In genomic region chr9:84271887-84272556, GRCh38 we compare ENCODE assay signal across 11 cellular contexts.
DNase-seq lines count a peak whose midpoint lies in the region; ATAC-seq and TF ChIP-seq lines count a peak whose summit lies in the region.
"Had no signal": no experiment of that assay in that cellular context is flagged by ENCODE, and none has a peak within 500 bp of the region (broad histone marks: within the 10 kb centered on the region; RNA-seq: fewer than 3 reads in every experiment).

No MANE protein-coding gene starts in this region.

- H3K79me1 ChIP-seq in H9 (ENCODE audit: insufficient read depth, low read depth, low read length, poor library complexity, severe bottlenecking), result no peaks in the 10 kb centered on the region

- POLR2A ChIA-PET in activated CD8-positive, alpha-beta T cell treated with anti-CD3 and anti-CD28 coated beads, Interleukin-2, amount 10 ng/mL, durations not matched to agents 7 days and 5 days (lab: Charles Lee), result interaction anchor here (1.5 kb wide), 1 partner anchor 21 kb away, joined by 3 read pairs; no protein-coding TSS in a partner anchor

- peaks cover 2% of the 10 kb centered on the region for H3K23me2 ChIP-seq in H9 (ENCODE audit: insufficient read length, low read depth, low read length, poor library complexity, severe bottlenecking)

- peak overlapping the region; percentile 66 for H2AFZ ChIP-seq in H9 (ENCODE audit: low read length)

- H3K4me3 Mint-ChIP-seq in H9, result peak overlapping the region; percentile 58 to 72
- peak overlapping the region; percentile 65 for H3K4me3 Mint-ChIP-seq in activated CD8-positive, alpha-beta T cell treated with anti-CD3 and anti-CD28 coated beads, Interleukin-2, amount 10 ng/mL, durations not matched to agents 7 days and 5 days

- no peaks in the 10 kb centered on the region for H3K36me3 Mint-ChIP-seq in H9 (ENCODE audit: insufficient read depth in 1 of 3, low read depth in 3 of 3)
- H3K36me3 Mint-ChIP-seq in activated CD8-positive, alpha-beta T cell treated with anti-CD3 and anti-CD28 coated beads, Interleukin-2, amount 10 ng/mL, durations not matched to agents 7 days and 5 days (ENCODE audit: low read depth), result peaks cover 3% of the 10 kb centered on the region

- no peak overlapping the region for H4K91ac ChIP-seq in H9 (ENCODE audit: insufficient read length, low read depth, low read length)

- no peak overlapping the region for H4K8ac ChIP-seq in H9 (replicated peaks; ENCODE audit: insufficient read length, low read depth, low read length)

- peak overlapping the region; percentile 41 for H3K4me2 ChIP-seq in H9 (ENCODE audit: insufficient read depth, insufficient read length, low read length)

- no peak overlapping the region for H2BK5ac ChIP-seq in H9 (ENCODE audit: insufficient read length, low read length)

- peaks cover 40% of the 10 kb centered on the region for H3K27me3 Mint-ChIP-seq in H9 (ENCODE audit: low read depth)
- peaks cover 25% of the 10 kb centered on the region for H3K27me3 Mint-ChIP-seq in activated CD8-positive, alpha-beta T cell treated with anti-CD3 and anti-CD28 coated beads, Interleukin-2, amount 10 ng/mL, durations not matched to agents 7 days and 5 days (ENCODE audit: low read depth)

- H3K4me1 Mint-ChIP-seq in H9, result peaks cover 21% of the 10 kb centered on the region in 2 experiments
- H3K4me1 Mint-ChIP-seq in activated CD8-positive, alpha-beta T cell treated with anti-CD3 and anti-CD28 coated beads, Interleukin-2, amount 10 ng/mL, durations not matched to agents 7 days and 5 days (ENCODE audit: low read depth), result peaks cover 11% of the 10 kb centered on the region

- no peak overlapping the region for H3K4ac ChIP-seq in H9 (ENCODE audit: low read depth, low read length)

- peak overlapping the region; percentile 43 for H3K4me3 ChIP-seq in skeletal muscle cell (ENCODE audit: low read depth, low read length)
- H3K4me3 ChIP-seq: ovary had no signal

- no peak overlapping the region for H2BK20ac ChIP-seq in H9 (ENCODE audit: low read depth, low read length, poor library complexity, severe bottlenecking)

- no peaks in the 10 kb centered on the region for H3K79me2 ChIP-seq in H9 (ENCODE audit: insufficient read depth, low read length)

- H2BK120ac ChIP-seq in H9 (ENCODE audit: low read depth, low read length, poor library complexity, severe bottlenecking), result no peak overlapping the region

- no peak for ATAC-seq in activated CD8-positive, alpha-beta T cell treated with anti-CD3 and anti-CD28 coated beads, Interleukin-2, amount 10 ng/mL, durations not matched to agents 7 days and 5 days
- no peak for ATAC-seq in HG02938 (IDR thresholded peaks at IDR 0.05; ENCODE audit: unreplicated experiment)

- H3K23ac ChIP-seq in H9 (ENCODE audit: insufficient read length, low read depth, low read length), result no peak overlapping the region

- intact Hi-C loops in head of caudate nucleus (cut with DNase I), result no loop called here

- no peaks in the 10 kb centered on the region for H3K9me3 ChIP-seq in H9 (ENCODE audit: control insufficient read depth, low read depth, low read length)
- H3K9me3 ChIP-seq: ovary, upper lobe of left lung had no signal

- H2BK15ac ChIP-seq in H9 (ENCODE audit: low read depth, low read length), result no peak overlapping the region

- H3K27ac Mint-ChIP-seq in H9, result no peak overlapping the region
- no peak overlapping the region for H3K27ac Mint-ChIP-seq in activated CD8-positive, alpha-beta T cell treated with anti-CD3 and anti-CD28 coated beads, Interleukin-2, amount 10 ng/mL, durations not matched to agents 7 days and 5 days

- H3K56ac ChIP-seq in H9 (ENCODE audit: insufficient read length, low read depth, low read length), result no peak overlapping the region

- no peaks in the 10 kb centered on the region; a peak in 1 of 5 replicates for H3K9me3 Mint-ChIP-seq in H9
- H3K9me3 Mint-ChIP-seq in activated CD8-positive, alpha-beta T cell treated with anti-CD3 and anti-CD28 coated beads, Interleukin-2, amount 10 ng/mL, durations not matched to agents 7 days and 5 days (ENCODE audit: insufficient read depth), result no peaks in the 10 kb centered on the region

- no peak overlapping the region for H2BK12ac ChIP-seq in H9 (ENCODE audit: insufficient read length, low read depth, low read length)

- TF ChIP-seq CTCF in H9 (conservative IDR thresholded peaks at IDR 0.05), result no peak

- H3K18ac ChIP-seq in H9 (ENCODE audit: insufficient read length, low read depth, low read length), result no peak overlapping the region

- H4K5ac ChIP-seq in H9 (ENCODE audit: insufficient read length, low read depth, low read length), result no peak overlapping the region

- no peak overlapping the region for H3T11ph ChIP-seq in H9 (ENCODE audit: low read length)

- H3K9ac ChIP-seq in H9 (ENCODE audit: extremely low read depth, insufficient read length, low read length), result no peak overlapping the region

- no peak overlapping the region for H3K27ac ChIP-seq in H9 (ENCODE audit: insufficient read length, low read depth, low read length)
- H3K27ac ChIP-seq: ovary, upper lobe of left lung had no signal

- H3K4me1 ChIP-seq in H9 (ENCODE audit: insufficient read depth, low read length), result peaks cover 3% of the 10 kb centered on the region; the same call in 1 of the 2 replicates

- no peak for DNase-seq in H9
- DNase-seq in activated CD8-positive, alpha-beta T cell treated with anti-CD3 and anti-CD28 coated beads, Interleukin-2, amount 10 ng/mL, durations not matched to agents 7 days and 5 days, result no peak
- DNase-seq in head of caudate nucleus, result peak in 23 of 42 donors; percentile 4 to 61 (median 24)
- DNase-seq in skeletal muscle cell (ENCODE audit: low read depth), result no peak
- no peak for DNase-seq in kidney glomerular epithelial cell (lab: John Stamatoyannopoulos, UW)
- DNase-seq in NCI-H1092 (lab: John Stamatoyannopoulos, UW), result no peak
- no peak for DNase-seq in SW 1271 (lab: John Stamatoyannopoulos, UW)
- DNase-seq: cortex of kidney had no signal

- H3K27me3 ChIP-seq in H9 (ENCODE audit: insufficient read depth, low read length), result no peaks in the 10 kb centered on the region
- H3K27me3 ChIP-seq: ovary had no signal

- CTCF ChIA-PET in activated CD8-positive, alpha-beta T cell treated with anti-CD3 and anti-CD28 coated beads, Interleukin-2, amount 10 ng/mL, durations not matched to agents 7 days and 5 days (lab: Charles Lee), result interaction anchor here (1.3 to 3.2 kb wide), 4 partner anchors 11 to 24 kb away, joined by 3 to 13 read pairs (median 11); no protein-coding TSS in a partner anchor

- H2AK5ac ChIP-seq in H9 (ENCODE audit: insufficient read length, low read length), result no peak overlapping the region

- no CpG with 5 or more reads among the region's 21 CpGs for WGBS in H9 (ENCODE audit: extremely low coverage, insufficient read length, low lambda C conversion rate)

- no peak overlapping the region for H3K14ac ChIP-seq in H9 (ENCODE audit: insufficient read depth, low read length)

- H4K20me1 ChIP-seq in H9 (ENCODE audit: control insufficient read depth, insufficient read depth, insufficient read length), result no peaks in the 10 kb centered on the region

Comparison
In these comparisons a context has a peak if more than half of its experiments do, and no peak if none do; other contexts are left out.
1. DNase-seq: peak in head of caudate nucleus (23 of 42); none in H9 (single experiment), activated CD8-positive, alpha-beta T cell treated with anti-CD3 and anti-CD28 coated beads, Interleukin-2, amount 10 ng/mL, durations not matched to agents 7 days and 5 days (single experiment), skeletal muscle cell (single experiment), kidney glomerular epithelial cell (single experiment), NCI-H1092 (single experiment) and SW 1271 (0 of 2).